In genomic region chr6:85300581-85300980, GRCh38 we compare ENCODE assay signal across 1 cellular context.
TF ChIP-seq lines count a peak whose summit lies in the region.

No MANE protein-coding gene starts in this region.

TF ChIP-seq in SK-N-SH, 30 proteins besides CTCF, POLR2A, EP300 and RAD21 (continued from another document):
- TF ChIP-seq PBX3 (IDR thresholded peaks at IDR 0.05) (no peak), RCOR1 (IDR thresholded peaks at IDR 0.05; ENCODE audit: low read length) (no peak), CHD2 (IDR thresholded peaks at IDR 0.05; ENCODE audit: low read length, partially characterized antibody) (no peak), SMC3 (IDR thresholded peaks at IDR 0.05; ENCODE audit: low read depth, low read length) (no peak), FOXM1 (IDR thresholded peaks at IDR 0.05; ENCODE audit: low read depth) (no peak), TCF12 (IDR thresholded peaks at IDR 0.05) (no peak), RFX5 (IDR thresholded peaks at IDR 0.05; ENCODE audit: low read length) (no peak)
- TF ChIP-seq, protein P1, sequence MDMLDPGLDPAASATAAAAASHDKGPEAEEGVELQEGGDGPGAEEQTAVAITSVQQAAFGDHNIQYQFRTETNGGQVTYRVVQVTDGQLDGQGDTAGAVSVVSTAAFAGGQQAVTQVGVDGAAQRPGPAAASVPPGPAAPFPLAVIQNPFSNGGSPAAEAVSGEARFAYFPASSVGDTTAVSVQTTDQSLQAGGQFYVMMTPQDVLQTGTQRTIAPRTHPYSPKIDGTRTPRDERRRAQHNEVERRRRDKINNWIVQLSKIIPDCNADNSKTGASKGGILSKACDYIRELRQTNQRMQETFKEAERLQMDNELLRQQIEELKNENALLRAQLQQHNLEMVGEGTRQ (IDR thresholded peaks at IDR 0.05; ENCODE audit: borderline replicate concordance, low read depth, low read length): no peak
- TF ChIP-seq, protein P2, sequence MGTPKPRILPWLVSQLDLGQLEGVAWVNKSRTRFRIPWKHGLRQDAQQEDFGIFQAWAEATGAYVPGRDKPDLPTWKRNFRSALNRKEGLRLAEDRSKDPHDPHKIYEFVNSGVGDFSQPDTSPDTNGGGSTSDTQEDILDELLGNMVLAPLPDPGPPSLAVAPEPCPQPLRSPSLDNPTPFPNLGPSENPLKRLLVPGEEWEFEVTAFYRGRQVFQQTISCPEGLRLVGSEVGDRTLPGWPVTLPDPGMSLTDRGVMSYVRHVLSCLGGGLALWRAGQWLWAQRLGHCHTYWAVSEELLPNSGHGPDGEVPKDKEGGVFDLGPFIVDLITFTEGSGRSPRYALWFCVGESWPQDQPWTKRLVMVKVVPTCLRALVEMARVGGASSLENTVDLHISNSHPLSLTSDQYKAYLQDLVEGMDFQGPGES (IDR thresholded peaks at IDR 0.05; ENCODE audit: low read depth, low read length): no peak
